In the genomic region with DNA sequence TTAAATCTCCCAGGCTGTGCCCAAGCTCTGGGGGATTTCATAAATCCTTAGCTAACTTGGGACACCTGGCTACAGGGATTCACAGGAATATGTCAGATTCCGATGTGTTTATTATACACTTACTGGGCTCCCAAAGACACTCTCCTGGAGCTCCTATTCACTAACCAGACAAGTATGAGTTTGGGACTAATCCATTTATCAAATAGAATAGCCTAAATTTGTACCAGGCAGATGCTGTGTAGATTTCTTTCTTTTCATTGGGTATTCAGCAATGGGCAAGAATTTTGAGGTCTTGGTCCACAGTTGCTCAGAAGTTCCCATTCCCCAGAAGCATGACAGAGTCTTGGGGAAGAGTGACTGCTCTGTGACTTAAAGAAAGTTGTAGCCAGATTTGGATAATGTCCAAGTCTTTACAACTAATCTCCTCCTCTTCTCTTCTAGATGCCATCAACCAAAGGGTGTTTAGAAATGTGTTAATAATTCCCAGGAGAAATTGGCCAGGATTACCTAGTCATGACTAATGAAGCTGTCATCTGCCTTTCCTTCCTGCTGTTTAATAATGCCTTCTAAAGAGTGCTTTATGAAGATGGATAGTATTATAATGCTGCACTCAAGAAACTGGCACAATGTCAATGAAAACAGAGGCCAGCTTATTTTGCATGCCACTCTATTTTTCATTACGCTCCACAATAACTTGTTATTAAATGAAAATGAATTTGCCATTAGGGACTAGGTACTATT, we compare ENCODE assay signal across 12 cellular contexts.
A peak's percentile ranks its signal among the peaks of the same experiment; 100 is the strongest.
DNase-seq lines count a peak whose midpoint lies in the region; ATAC-seq and TF ChIP-seq lines count a peak whose summit lies in the region.
"Had no signal": no experiment of that assay in that cellular context is flagged by ENCODE, and none has a peak within 500 bp of the region (broad histone marks: within the 10 kb centered on the region; RNA-seq: fewer than 3 reads in every experiment).

No MANE protein-coding gene starts in this region.

- H3K9me3 ChIP-seq in IMR-90 (ENCODE audit: control insufficient read depth, insufficient read depth, low read length) = no peaks in the 10 kb centered on the region; the same call in 1 of the 2 replicates
- H3K9me3 ChIP-seq: ovary had no signal

- POLR2A ChIA-PET in IMR-90 (lab: Charles Lee; ENCODE audit: unreplicated experiment) = no interaction called here
- POLR2A ChIA-PET in activated CD8-positive, alpha-beta T cell treated with anti-CD3 and anti-CD28 coated beads for 36 hours (lab: Charles Lee) = interaction anchor here (0.5 kb wide), 1 partner anchor 302 kb away, joined by 3 read pairs; no protein-coding TSS in a partner anchor

- no peaks in the 10 kb centered on the region for H3K9me1 ChIP-seq in IMR-90 (ENCODE audit: insufficient read depth, low read length)

- no peak overlapping the region for H2AK5ac ChIP-seq in IMR-90 (ENCODE audit: low read depth, low read length)

- no peak overlapping the region for H4K5ac ChIP-seq in IMR-90 (ENCODE audit: low read depth, low read length)

- no TSS peak for BruUV-seq in IMR-90 (replicated peaks; lab: Mats Ljungman, UMichigan)

- intact Hi-C loops in IMR-90 (cut with micrococcal nuclease) = no loop called here
- intact Hi-C loops in activated CD8-positive, alpha-beta T cell treated with anti-CD3 and anti-CD28 coated beads for 36 hours (cut with micrococcal nuclease) = no loop called here

- H3K4me1 Mint-ChIP-seq in activated CD8-positive, alpha-beta T cell treated with anti-CD3 and anti-CD28 coated beads for 36 hours (ENCODE audit: low read depth) = no peaks in the 10 kb centered on the region
- peaks cover 10% of the 10 kb centered on the region for H3K4me1 Mint-ChIP-seq in mesothelial cell of epicardium

- peaks cover 3% of the 10 kb centered on the region; the same call in 1 of the 2 replicates for H3K4me1 ChIP-seq in IMR-90 (ENCODE audit: control insufficient read depth, insufficient read depth, low read length)

- H3K79me1 ChIP-seq in IMR-90 (ENCODE audit: low read depth in 1 of 2, low read length in 2 of 2) = no peaks in the 10 kb centered on the region

- H3K14ac ChIP-seq in IMR-90 (replicated peaks; ENCODE audit: low read depth, low read length) = no peak overlapping the region

- no peak overlapping the region for H3K9ac ChIP-seq in IMR-90 (ENCODE audit: low read depth, low read length)

- H3K4me2 ChIP-seq in IMR-90 (ENCODE audit: low read depth, low read length) = peak overlapping the region; percentile 24; the same call in 1 of the 2 replicates

- dilution Hi-C loops in IMR-90 (cut with HindIII; ENCODE audit: low sequenced_read_pairs, unreplicated experiment) = no loop called here

- H3K27ac Mint-ChIP-seq in activated CD8-positive, alpha-beta T cell treated with anti-CD3 and anti-CD28 coated beads for 36 hours = no peak overlapping the region
- no peak overlapping the region for H3K27ac Mint-ChIP-seq in mesothelial cell of epicardium
- H3K27ac Mint-ChIP-seq: T-helper 1 cell treated with Interleukin-12 subunit alpha and Interleukin-12 subunit beta and Interleukin-4 antibody, amounts not matched to agents 30 μg/mL and 1 μg/mL, for 36 hours had no signal

- peaks cover 5% of the 10 kb centered on the region for H3K36me3 Mint-ChIP-seq in activated CD8-positive, alpha-beta T cell treated with anti-CD3 and anti-CD28 coated beads for 36 hours (ENCODE audit: low read depth)
- H3K36me3 Mint-ChIP-seq in mesothelial cell of epicardium = peaks cover 10% of the 10 kb centered on the region

- H3K27me3 Mint-ChIP-seq in activated CD8-positive, alpha-beta T cell treated with anti-CD3 and anti-CD28 coated beads for 36 hours = peaks cover 3% of the 10 kb centered on the region
- H3K27me3 Mint-ChIP-seq in mesothelial cell of epicardium (ENCODE audit: low read depth) = peaks cover 23% of the 10 kb centered on the region

- H2AK9ac ChIP-seq in IMR-90 (replicated peaks; ENCODE audit: low read depth, low read length, poor library complexity) = no peak overlapping the region

- no peak overlapping the region; the same call in 1 of the 2 replicates for H2BK120ac ChIP-seq in IMR-90 (ENCODE audit: low read depth, low read length)

- H3K36me3 ChIP-seq in IMR-90 (ENCODE audit: control insufficient read depth, insufficient read depth, low read length) = no peaks in the 10 kb centered on the region
- H3K36me3 ChIP-seq: ovary had no signal

- no peaks in the 10 kb centered on the region for H4K20me1 ChIP-seq in IMR-90 (ENCODE audit: insufficient read depth, low read length)

- no peaks in the 10 kb centered on the region for H3K27me3 ChIP-seq in IMR-90 (ENCODE audit: control insufficient read depth, insufficient read depth, low read length)
- H3K27me3 ChIP-seq: ovary had no signal

- H3K4me3 ChIP-seq in IMR-90 (ENCODE audit: insufficient read depth, low read depth, low read length) = no peak overlapping the region
- H3K4me3 ChIP-seq: ovary had no signal

- TF ChIP-seq RAD21 in IMR-90 (IDR thresholded peaks at IDR 0.05; ENCODE audit: low read length) = no peak

- no CpG with 5 or more reads among the region's 2 CpGs for WGBS in IMR-90 (ENCODE audit: extremely low coverage in 2 of 2, insufficient read length in 1 of 2), 2 experiments

- H2BK15ac ChIP-seq in IMR-90 (ENCODE audit: low read depth, low read length) = no peak overlapping the region; the same call in 2 of the 3 replicates

- TF ChIP-seq CTCF in IMR-90 (conservative IDR thresholded peaks at IDR 0.05; ENCODE audit: low read depth, low read length) (no peak), mesothelial cell of epicardium (IDR thresholded peaks at IDR 0.05; ENCODE audit: unreplicated experiment) (no peak)
- no peak for TF ChIP-seq CTCF in activated CD8-positive, alpha-beta T cell treated with anti-CD3 and anti-CD28 coated beads for 36 hours (IDR thresholded peaks at IDR 0.05)

- H3K9me3 Mint-ChIP-seq in activated CD8-positive, alpha-beta T cell treated with anti-CD3 and anti-CD28 coated beads for 36 hours = peaks cover 8% of the 10 kb centered on the region
- peaks cover 17% of the 10 kb centered on the region for H3K9me3 Mint-ChIP-seq in mesothelial cell of epicardium

- no peak overlapping the region for H3K18ac ChIP-seq in IMR-90 (ENCODE audit: low read depth, low read length)

- no peak overlapping the region for H2AFZ ChIP-seq in IMR-90 (replicated peaks; ENCODE audit: low read length, poor library complexity)

- peak; percentile 59 for ATAC-seq in IMR-90 (ENCODE audit: low read depth)
- peak; percentile 82 for ATAC-seq in SK-N-SH treated with all-trans-retinoic acid at 6 μM for 48 hours
- no peak for ATAC-seq in activated CD8-positive, alpha-beta T cell treated with anti-CD3 and anti-CD28 coated beads for 36 hours

- no peak overlapping the region for H4K91ac ChIP-seq in IMR-90 (ENCODE audit: insufficient read depth, low read depth, low read length)

- H2BK5ac ChIP-seq in IMR-90 (ENCODE audit: low read depth, low read length, poor library complexity, severe bottlenecking) = peak overlapping the region; percentile 15

- no peak overlapping the region for H3K4me3 Mint-ChIP-seq in activated CD8-positive, alpha-beta T cell treated with anti-CD3 and anti-CD28 coated beads for 36 hours
- no peak overlapping the region for H3K4me3 Mint-ChIP-seq in mesothelial cell of epicardium
- H3K4me3 Mint-ChIP-seq: T-helper 1 cell treated with Interleukin-12 subunit alpha and Interleukin-12 subunit beta and Interleukin-4 antibody, amounts not matched to agents 30 μg/mL and 1 μg/mL, for 36 hours had no signal

- TF ChIP-seq POLR2A in IMR-90 (IDR thresholded peaks at IDR 0.05; ENCODE audit: low read depth, low read length) = no peak

- no peak overlapping the region for H3K23ac ChIP-seq in IMR-90 (ENCODE audit: low read depth, low read length)

- 0 out of 2 replicates have a peak overlapping the region, but pooled peaks have one; percentile 16 for H3K4ac ChIP-seq in IMR-90 (ENCODE audit: low read depth, low read length)

- H4K8ac ChIP-seq in IMR-90 (ENCODE audit: low read depth in 2 of 2, low read length in 2 of 2) = no peak overlapping the region

- no peak overlapping the region for H3K56ac ChIP-seq in IMR-90 (ENCODE audit: extremely low read depth, insufficient read depth, low read length)

- H3K27ac ChIP-seq in IMR-90 (ENCODE audit: insufficient read depth, low read length) (no peak overlapping the region), caudate nucleus (ENCODE audit: low read depth, low read length) (no peak overlapping the region)
- H3K27ac ChIP-seq: C4-2B, ovary had no signal

- DNase-seq in AG08395 (ENCODE audit: low spot score) = peak; percentile 39
- peak; percentile 69 for DNase-seq in IMR-90
- peak; percentile 24 for DNase-seq in foreskin melanocyte
- DNase-seq in activated CD8-positive, alpha-beta T cell treated with anti-CD3 and anti-CD28 coated beads for 36 hours = no peak
- DNase-seq in caudate nucleus (lab: John Stamatoyannopoulos, UW) = no peak
- DNase-seq in activated naive CD4-positive, alpha-beta T cell treated with anti-CD3 and anti-CD28 coated beads, Interleukin-2, amount 50 U/mL, for 16 hours = no peak
- no peak for DNase-seq in mesothelial cell of epicardium (ENCODE audit: low spot score in 2 of 2, unreplicated experiment in 2 of 2)
- DNase-seq: activated CD8-positive, alpha-beta memory T cell treated with anti-CD3 and anti-CD28 coated beads, Interleukin-2, amount 50 U/mL, for 4 hours; ovary had no signal

- in situ Hi-C loops in IMR-90 (cut with MboI; ENCODE audit: low sequenced_read_pairs) = no loop called here

- H2BK20ac ChIP-seq in IMR-90 (ENCODE audit: low read depth, low read length) = no peak overlapping the region

- CTCF ChIA-PET in IMR-90 (lab: Yijun Ruan, JAX) = interaction anchor here (0.6 to 0.7 kb wide), 2 partner anchors 286 to 1413 kb away, joined by 3 read pairs; partner anchors contain the start of gene PDGFRA
- CTCF ChIA-PET in activated CD8-positive, alpha-beta T cell treated with anti-CD3 and anti-CD28 coated beads for 36 hours (lab: Charles Lee) = interaction anchor here (0.8 to 2.5 kb wide), 4 partner anchors 13 to 290 kb away, joined by 3 to 10 read pairs (median 4); no protein-coding TSS in a partner anchor

TF ChIP-seq in IMR-90, 13 proteins besides CTCF, POLR2A, EP300 and RAD21 (continues in another document):
- TF ChIP-seq, protein P1, sequence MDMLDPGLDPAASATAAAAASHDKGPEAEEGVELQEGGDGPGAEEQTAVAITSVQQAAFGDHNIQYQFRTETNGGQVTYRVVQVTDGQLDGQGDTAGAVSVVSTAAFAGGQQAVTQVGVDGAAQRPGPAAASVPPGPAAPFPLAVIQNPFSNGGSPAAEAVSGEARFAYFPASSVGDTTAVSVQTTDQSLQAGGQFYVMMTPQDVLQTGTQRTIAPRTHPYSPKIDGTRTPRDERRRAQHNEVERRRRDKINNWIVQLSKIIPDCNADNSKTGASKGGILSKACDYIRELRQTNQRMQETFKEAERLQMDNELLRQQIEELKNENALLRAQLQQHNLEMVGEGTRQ (IDR thresholded peaks at IDR 0.05; ENCODE audit: low read depth, low read length) = no peak

Comparison
In these comparisons a context has a peak if more than half of its experiments do, and no peak if none do; other contexts are left out.
1. DNase-seq: peak in AG08395 (single experiment), IMR-90 (single experiment) and foreskin melanocyte (single experiment); none in activated CD8-positive, alpha-beta T cell treated with anti-CD3 and anti-CD28 coated beads for 36 hours (single experiment), caudate nucleus (0 of 61), activated naive CD4-positive, alpha-beta T cell treated with anti-CD3 and anti-CD28 coated beads, Interleukin-2, amount 50 U/mL, for 16 hours (single experiment) and mesothelial cell of epicardium (0 of 2).